26 cellular contexts compared by ENCODE assay signal in the genomic region with DNA sequence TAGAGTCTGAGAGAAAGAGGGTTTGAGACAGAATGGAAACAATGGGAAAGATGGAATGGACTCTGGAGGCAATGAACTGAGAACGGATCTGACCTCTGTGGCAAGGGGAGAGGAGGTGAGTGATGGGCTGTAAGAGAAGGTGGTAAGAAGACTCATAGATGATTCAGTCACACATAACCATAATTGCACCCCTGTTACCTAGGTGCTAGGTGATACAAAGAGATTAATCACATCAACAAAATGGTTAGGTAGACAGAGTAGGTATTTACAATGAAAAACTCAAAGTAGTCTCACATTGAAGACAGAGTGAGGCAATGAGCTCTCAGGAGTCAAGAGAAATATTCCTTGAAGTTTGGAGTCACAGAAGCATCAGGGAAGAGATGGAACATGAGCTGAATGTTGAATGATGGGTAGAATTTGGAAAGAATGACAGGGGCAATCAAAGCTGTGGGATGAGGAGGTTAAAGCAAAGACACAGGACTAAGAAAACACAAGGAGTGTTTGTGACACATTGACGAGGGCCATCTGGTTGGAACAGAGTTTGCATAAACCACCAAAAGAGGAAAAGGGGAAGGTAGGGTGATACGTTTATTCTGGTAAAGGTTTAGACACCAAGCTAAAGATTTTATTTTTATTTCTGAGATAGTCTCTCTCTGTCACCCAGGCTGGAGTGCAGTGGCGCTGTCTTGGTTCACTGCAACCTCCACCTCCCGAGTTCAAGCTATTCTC. TPM values are rescaled to one million over a fixed set of nuclear protein-coding genes. Genes with fewer than 3 reads are reported as not detected.
A peak's percentile ranks its signal among the peaks of the same experiment; 100 is the strongest.
DNase-seq lines count a peak whose midpoint lies in the region; ATAC-seq, FAIRE-seq and TF ChIP-seq lines count a peak whose summit lies in the region.
"Had no signal": no experiment of that assay in that cellular context is flagged by ENCODE, and none has a peak within 500 bp of the region (broad histone marks: within the 10 kb centered on the region; RNA-seq: fewer than 3 reads in every experiment).

No MANE protein-coding gene starts in this region.

- no peaks in the 10 kb centered on the region for H3K79me2 ChIP-seq in Loucy (ENCODE audit: insufficient read depth, low read length)
- H3K79me2 ChIP-seq in SU-DHL-6 (ENCODE audit: insufficient read depth, low read length), result peaks cover 42% of the 10 kb centered on the region

- peaks cover 17% of the 10 kb centered on the region for H3K4me1 Mint-ChIP-seq in memory B cell
- H3K4me1 Mint-ChIP-seq: activated CD4-positive, alpha-beta memory T cell treated with anti-CD3 and anti-CD28 coated beads, Interleukin-2, amount 10 ng/mL, durations not matched to agents 7 days and 5 days; central memory CD8-positive, alpha-beta T cell; H9 had no signal

- intact Hi-C loops in pancreas (cut with DNase I) (no loop called here), left ventricle myocardium superior (cut with micrococcal nuclease) (no loop called here)

- H3K9ac ChIP-seq in Loucy (ENCODE audit: low read depth, low read length, poor library complexity, severe bottlenecking), result peak overlapping the region; percentile 73
- H3K9ac ChIP-seq in SU-DHL-6 (ENCODE audit: low read length), result peak overlapping the region; percentile 56

- H3K4me1 ChIP-seq in Loucy (ENCODE audit: insufficient read depth, low read length, poor library complexity, severe bottlenecking) (peaks cover 55% of the 10 kb centered on the region), pancreas (no peaks in the 10 kb centered on the region)

- peak overlapping the region; percentile 74 for H3K27ac Mint-ChIP-seq in memory B cell
- H3K27ac Mint-ChIP-seq: activated CD4-positive, alpha-beta memory T cell treated with anti-CD3 and anti-CD28 coated beads, Interleukin-2, amount 10 ng/mL, durations not matched to agents 7 days and 5 days; activated naive CD8-positive, alpha-beta T cell; H9; WTC11 had no signal

- H2AFZ ChIP-seq in Loucy (ENCODE audit: low read length) (no peak overlapping the region), SU-DHL-6 (ENCODE audit: low read depth, low read length, severe bottlenecking) (no peak overlapping the region)

- H3K9me3 ChIP-seq in Loucy (ENCODE audit: insufficient read depth, low read depth, low read length) (no peaks in the 10 kb centered on the region), SU-DHL-6 (ENCODE audit: insufficient read depth, low read length) (no peaks in the 10 kb centered on the region), pancreas (no peaks in the 10 kb centered on the region)

- H3K4me3 ChIP-seq in Loucy (ENCODE audit: low read length, poor library complexity, severe bottlenecking) (no peak overlapping the region), SU-DHL-6 (ENCODE audit: insufficient read depth, low read length, poor library complexity, severe bottlenecking) (peak overlapping the region; percentile 37), pancreas (no peak overlapping the region)
- H3K4me3 ChIP-seq: dorsolateral prefrontal cortex had no signal

- WGBS in pancreas, 2 donors, result 55 to 76% methylated on average over 5 of the region's 5 CpGs

- DNase-seq in memory B cell (ENCODE audit: low spot score in 2 of 2) (no peak), COLO829 (ENCODE audit: low spot score) (no peak), pancreas (no peak), NCI-H748 (lab: John Stamatoyannopoulos, UW; ENCODE audit: unreplicated experiment) (no peak), left ventricle myocardium superior (no peak)
- DNase-seq: activated CD4-positive, alpha-beta memory T cell treated with anti-CD3 and anti-CD28 coated beads, Interleukin-2, amount 10 ng/mL, durations not matched to agents 7 days and 5 days; dorsolateral prefrontal cortex; H9; head of caudate nucleus; IMR-90; left cardiac atrium; mesendoderm; NCI-H1694; NCI-H2171 treated with DMSO at 0.1 percent for 48 hours; occipital lobe; T1000 had no signal

- peak overlapping the region; percentile 85 for H3K4me2 ChIP-seq in Loucy (ENCODE audit: low read depth, low read length, poor library complexity, severe bottlenecking)
- peak overlapping the region; percentile 70 for H3K4me2 ChIP-seq in SU-DHL-6 (ENCODE audit: low read depth, low read length, poor library complexity, severe bottlenecking)

- H3F3A ChIP-seq in Loucy (ENCODE audit: low read depth) (peaks cover 10% of the 10 kb centered on the region; the same call in 1 of the 2 replicates), SU-DHL-6 (ENCODE audit: insufficient read depth) (peaks cover 64% of the 10 kb centered on the region)

- no peak for FAIRE-seq in pancreas (lab: Jason Lieb, UNC)
- FAIRE-seq: astrocyte, D721Med had no signal

- H3K9me3 Mint-ChIP-seq in memory B cell, result peaks cover 2% of the 10 kb centered on the region
- H3K9me3 Mint-ChIP-seq: activated CD4-positive, alpha-beta memory T cell treated with anti-CD3 and anti-CD28 coated beads, Interleukin-2, amount 10 ng/mL, durations not matched to agents 7 days and 5 days; H9; WTC11 had no signal

- H3K36me3 ChIP-seq in Loucy (ENCODE audit: insufficient read depth, low read length) (no peaks in the 10 kb centered on the region), SU-DHL-6 (ENCODE audit: low read length) (no peaks in the 10 kb centered on the region), pancreas (no peaks in the 10 kb centered on the region)

- H3K27ac ChIP-seq in C4-2B, result peak overlapping the region; percentile 28
- peak overlapping the region; percentile 99 for H3K27ac ChIP-seq in SU-DHL-6 (ENCODE audit: low read depth, low read length)
- H3K27ac ChIP-seq in pancreas, result no peak overlapping the region
- H3K27ac ChIP-seq: dorsolateral prefrontal cortex, HL-60 had no signal

- H3K9me2 ChIP-seq in Loucy (replicated peaks; ENCODE audit: low read depth, low read length) (no peaks in the 10 kb centered on the region), SU-DHL-6 (replicated peaks; ENCODE audit: insufficient read depth, low read length) (no peaks in the 10 kb centered on the region)

- H4K20me1 ChIP-seq in Loucy (ENCODE audit: insufficient read depth, low read length, poor library complexity, severe bottlenecking) (no peaks in the 10 kb centered on the region), SU-DHL-6 (ENCODE audit: low read depth, low read length) (no peaks in the 10 kb centered on the region)

- peaks cover 5% of the 10 kb centered on the region for H3K27me3 Mint-ChIP-seq in memory B cell
- H3K27me3 Mint-ChIP-seq: activated CD4-positive, alpha-beta memory T cell treated with anti-CD3 and anti-CD28 coated beads, Interleukin-2, amount 10 ng/mL, durations not matched to agents 7 days and 5 days; central memory CD8-positive, alpha-beta T cell had no signal

- TF ChIP-seq CTCF in C4-2B (conservative IDR thresholded peaks at IDR 0.05), result no peak
- TF ChIP-seq CTCF in Loucy (conservative IDR thresholded peaks at IDR 0.05; ENCODE audit: low read length), result no peak
- no peak for TF ChIP-seq CTCF in SU-DHL-6 (IDR thresholded peaks at IDR 0.05; ENCODE audit: insufficient read depth, low read length, poor library complexity, severe bottlenecking)
- no peak for TF ChIP-seq CTCF in pancreas (IDR thresholded peaks at IDR 0.05)

- peak overlapping the region; percentile 11 for H3K4me3 Mint-ChIP-seq in memory B cell
- H3K4me3 Mint-ChIP-seq: activated CD4-positive, alpha-beta memory T cell treated with anti-CD3 and anti-CD28 coated beads, Interleukin-2, amount 10 ng/mL, durations not matched to agents 7 days and 5 days; activated naive CD8-positive, alpha-beta T cell; CD14-positive monocyte; central memory CD8-positive, alpha-beta T cell; H9; WTC11 had no signal

- no peaks in the 10 kb centered on the region for H3K36me3 Mint-ChIP-seq in memory B cell
- H3K36me3 Mint-ChIP-seq: activated naive CD8-positive, alpha-beta T cell; CD14-positive monocyte; WTC11 had no signal

- H3K27me3 ChIP-seq in Loucy (ENCODE audit: insufficient read depth, low read length, poor library complexity, severe bottlenecking), result no peaks in the 10 kb centered on the region
- no peaks in the 10 kb centered on the region for H3K27me3 ChIP-seq in SU-DHL-6 (ENCODE audit: low read length)
- no peaks in the 10 kb centered on the region for H3K27me3 ChIP-seq in pancreas

- ATAC-seq in memory B cell (ENCODE audit: low read depth), result peak; percentile 40
- ATAC-seq in pancreas, result no peak
- no peak for ATAC-seq in left ventricle myocardium superior
- ATAC-seq: left cardiac atrium, WTC11 had no signal

RNA-seq across cellular contexts. Expression of a gene that starts 32.7 kb away (rescaled TPM):
- total RNA-seq in pancreas (1 to 10 TPM in 3 of 6 donors, under 1 TPM in 3; 0.19 to 3.2 (median 1.3) TPM), left ventricle myocardium superior (3.9 TPM)
- polyA plus RNA-seq in pancreas, result under 1 TPM; 0.45 to 0.65 TPM
- total RNA-seq: activated CD4-positive, alpha-beta memory T cell treated with anti-CD3 and anti-CD28 coated beads, Interleukin-2, amount 10 ng/mL, durations not matched to agents 7 days and 5 days had no signal

Comparison
In these comparisons a context has a peak if more than half of its experiments do, and no peak if none do; other contexts are left out.
1. H3K27ac ChIP-seq: peak in C4-2B (single experiment) and SU-DHL-6 (single experiment); none in pancreas (0 of 4).